19 cellular contexts compared by ENCODE assay signal in the genomic region with DNA sequence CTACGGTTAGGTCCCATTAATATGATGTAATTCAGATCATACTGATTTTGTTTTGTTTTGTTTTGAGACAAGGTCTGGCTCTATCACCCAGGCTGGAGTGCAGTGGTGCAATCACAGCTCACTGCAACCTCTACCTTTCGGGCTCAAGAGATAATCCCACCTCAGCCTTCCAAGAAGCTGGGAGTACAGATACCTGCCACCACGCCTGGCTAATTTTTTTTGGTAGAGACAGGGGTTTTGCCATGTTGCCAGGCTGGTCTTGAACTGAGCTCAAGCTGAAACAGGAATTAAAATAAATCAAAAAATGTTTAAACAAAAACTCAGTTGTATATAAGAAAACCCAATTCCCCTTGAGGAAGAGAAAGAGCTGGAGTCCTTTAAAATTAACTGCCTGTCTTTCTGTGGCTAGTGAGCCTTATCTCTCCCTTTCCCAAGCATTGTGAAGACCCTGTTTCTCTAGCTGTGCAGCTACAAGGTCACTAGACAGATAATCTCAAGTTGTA. TPM values are rescaled to one million over a fixed set of nuclear protein-coding genes. Genes with fewer than 3 reads are reported as not detected.
DNase-seq lines count a peak whose midpoint lies in the region; ATAC-seq, FAIRE-seq and TF ChIP-seq lines count a peak whose summit lies in the region.
"Had no signal": no experiment of that assay in that cellular context is flagged by ENCODE, and none has a peak within 500 bp of the region (broad histone marks: within the 10 kb centered on the region; RNA-seq: fewer than 3 reads in every experiment).

No MANE protein-coding gene starts in this region.

- intact Hi-C loops in Right ventricle myocardium inferior (cut with DNase I) = no loop called here

- H3K9me3 ChIP-seq in cardiac muscle cell (ENCODE audit: low read depth) (no peaks in the 10 kb centered on the region), WERI-Rb-1 (ENCODE audit: severe bottlenecking) (no peaks in the 10 kb centered on the region), endodermal cell (ENCODE audit: control insufficient read depth, low read length) (no peaks in the 10 kb centered on the region)
- H3K9me3 ChIP-seq: BLaER1 had no signal

- FAIRE-seq in frontal cortex (lab: Jason Lieb, UNC) = no peak
- FAIRE-seq: GM12892, GM18507 had no signal

- WGBS in endodermal cell (ENCODE audit: insufficient coverage in 1 of 2, insufficient read length in 1 of 2), 2 experiments = 59 to 100% methylated on average over 1 to 3 of the region's 3 CpGs

- DNase-seq in cardiac muscle cell (ENCODE audit: low read depth in 1 of 2, low spot score in 1 of 2) (no peak), Right ventricle myocardium inferior (ENCODE audit: missing footprints) (no peak), WERI-Rb-1 (peak; percentile 31), endodermal cell (no peak), nephron progenitor cell (no peak), frontal cortex (ENCODE audit: low spot score in 2 of 2) (no peak), T-helper 9 cell (no peak)
- no peak for DNase-seq in activated T-cell treated with anti-CD3 and anti-CD28 coated beads, Interleukin-2, amount 50 U/mL, for 1 hour
- DNase-seq: 8988T; CD4-positive, alpha-beta memory T cell; DMS153; DMS79; GDM1; GOT3; H9 had no signal

- H3K4me1 Mint-ChIP-seq in endodermal cell = peaks cover 16% of the 10 kb centered on the region
- H3K4me1 Mint-ChIP-seq in nephron progenitor cell = peaks cover 34% of the 10 kb centered on the region
- H3K4me1 Mint-ChIP-seq: CD4-positive, alpha-beta memory T cell had no signal

- H3K27ac Mint-ChIP-seq in endodermal cell (peak overlapping the region; percentile 69), nephron progenitor cell (peak overlapping the region; percentile 49)
- H3K27ac Mint-ChIP-seq: CD14-positive monocyte, H9 had no signal

- no peak for ATAC-seq in Right ventricle myocardium inferior

- H3K4me3 Mint-ChIP-seq in endodermal cell (no peak overlapping the region), nephron progenitor cell (no peak overlapping the region)
- H3K4me3 Mint-ChIP-seq: CD14-positive monocyte; CD4-positive, alpha-beta memory T cell; H9 had no signal

- H3K9ac ChIP-seq in endodermal cell (ENCODE audit: extremely low read depth, low read length, poor library complexity, severe bottlenecking) = no peak overlapping the region
- H3K9ac ChIP-seq: BLaER1 had no signal

- H3K27me3 Mint-ChIP-seq in endodermal cell (ENCODE audit: insufficient read depth) = no peaks in the 10 kb centered on the region
- H3K27me3 Mint-ChIP-seq in nephron progenitor cell (ENCODE audit: low read depth, poor library complexity) = peaks cover 7% of the 10 kb centered on the region

- H3K27ac ChIP-seq in cardiac muscle cell (peak overlapping the region; percentile 19), WERI-Rb-1 (peak overlapping the region; percentile 57), endodermal cell (ENCODE audit: low read depth, low read length) (no peak overlapping the region)
- H3K27ac ChIP-seq: BLaER1 had no signal

- no peak overlapping the region for H3K4me3 ChIP-seq in cardiac muscle cell
- no peak overlapping the region for H3K4me3 ChIP-seq in WERI-Rb-1 (ENCODE audit: low read depth, low read length)
- no peak overlapping the region for H3K4me3 ChIP-seq in endodermal cell (ENCODE audit: low read length)
- H3K4me3 ChIP-seq: BLaER1 had no signal

- TF ChIP-seq CTCF in cardiac muscle cell (IDR thresholded peaks at IDR 0.05; ENCODE audit: low read depth, low read length) (no peak), WERI-Rb-1 (IDR thresholded peaks at IDR 0.05; ENCODE audit: low read depth, low read length) (no peak), endodermal cell (conservative IDR thresholded peaks at IDR 0.05) (no peak), nephron progenitor cell (IDR thresholded peaks at IDR 0.05) (no peak)

- no peaks in the 10 kb centered on the region for H3K36me3 ChIP-seq in cardiac muscle cell
- H3K36me3 ChIP-seq in WERI-Rb-1 = no peaks in the 10 kb centered on the region
- no peaks in the 10 kb centered on the region for H3K36me3 ChIP-seq in endodermal cell (ENCODE audit: control insufficient read depth, insufficient read depth, low read length)
- H3K36me3 ChIP-seq: BLaER1 had no signal

- peaks cover 9% of the 10 kb centered on the region for H3K4me1 ChIP-seq in cardiac muscle cell (ENCODE audit: low read depth)
- H3K4me1 ChIP-seq in endodermal cell (ENCODE audit: control insufficient read depth, insufficient read depth, low read length) = no peaks in the 10 kb centered on the region

- H3K9me3 Mint-ChIP-seq in endodermal cell (no peaks in the 10 kb centered on the region), nephron progenitor cell (no peaks in the 10 kb centered on the region)
- H3K9me3 Mint-ChIP-seq: CD4-positive, alpha-beta memory T cell; H9 had no signal

- H3K27me3 ChIP-seq in cardiac muscle cell (no peaks in the 10 kb centered on the region), WERI-Rb-1 (ENCODE audit: insufficient read depth, low read depth, severe bottlenecking) (no peaks in the 10 kb centered on the region), endodermal cell (ENCODE audit: control insufficient read depth, insufficient read depth, low read length, poor library complexity, severe bottlenecking) (no peaks in the 10 kb centered on the region)
- H3K27me3 ChIP-seq: BLaER1 had no signal

- H3K36me3 Mint-ChIP-seq in endodermal cell (ENCODE audit: low read depth) = no peaks in the 10 kb centered on the region
- H3K36me3 Mint-ChIP-seq in nephron progenitor cell (ENCODE audit: low read depth) = no peaks in the 10 kb centered on the region
- H3K36me3 Mint-ChIP-seq: CD14-positive monocyte; CD4-positive, alpha-beta memory T cell had no signal

RNA-seq across cellular contexts. Expression of a gene that starts 17.7 kb away (rescaled TPM):
- total RNA-seq in cardiac muscle cell = 37.2 and 55.4 TPM in 2 replicates
- polyA plus RNA-seq in cardiac muscle cell = 48.2 and 54.6 TPM in 2 replicates
- 34.4 TPM for total RNA-seq in Right ventricle myocardium inferior
- total RNA-seq in endodermal cell = 100 to 1,000 TPM in 1 of 2 donors, 10 to 100 TPM in 1; 86.0 to 100 TPM
- polyA plus RNA-seq in endodermal cell (2013, experiment 1 of 2) = 60.2 TPM
- 66.0 TPM for polyA plus RNA-seq in endodermal cell (2013, experiment 2 of 2)
- total RNA-seq in frontal cortex = 44.0 TPM

RNA-seq across cellular contexts. Expression of a gene that starts 28.9 kb away (rescaled TPM):
- total RNA-seq in cardiac muscle cell = 94.0 and 171 TPM in 2 replicates
- 228 and 245 TPM in 2 replicates for polyA plus RNA-seq in cardiac muscle cell
- total RNA-seq in Right ventricle myocardium inferior = 94.4 TPM
- 100 to 1,000 TPM; 218 to 227 TPM for total RNA-seq in endodermal cell
- polyA plus RNA-seq in endodermal cell (2013, experiment 1 of 2) = 289 TPM
- polyA plus RNA-seq in endodermal cell (2013, experiment 2 of 2) = 289 TPM
- total RNA-seq in frontal cortex = 121 TPM

RNA-seq across cellular contexts. Expression of a gene that starts 46.8 kb away (rescaled TPM):
- total RNA-seq in cardiac muscle cell = 9.9 and 18.6 TPM in 2 replicates
- 48.7 and 57.8 TPM in 2 replicates for polyA plus RNA-seq in cardiac muscle cell
- total RNA-seq in Right ventricle myocardium inferior = 24.7 TPM
- 10 to 100 TPM; 40.8 to 50.7 TPM for total RNA-seq in endodermal cell
- polyA plus RNA-seq in endodermal cell (2013, experiment 1 of 2) = 33.1 TPM
- 33.4 TPM for polyA plus RNA-seq in endodermal cell (2013, experiment 2 of 2)
- total RNA-seq in frontal cortex = 21.6 TPM

RNA-seq across cellular contexts. Expression of a gene that starts 47.4 kb away (rescaled TPM):
- 41.8 and 43.3 TPM in 2 replicates for total RNA-seq in cardiac muscle cell
- 54.3 and 66.4 TPM in 2 replicates for polyA plus RNA-seq in cardiac muscle cell
- total RNA-seq in Right ventricle myocardium inferior = 4.8 TPM
- 1 to 10 TPM; 5.5 to 7.2 TPM for total RNA-seq in endodermal cell
- 24.6 TPM for polyA plus RNA-seq in endodermal cell (2013, experiment 1 of 2)
- 24.0 TPM for polyA plus RNA-seq in endodermal cell (2013, experiment 2 of 2)
- total RNA-seq in frontal cortex = 39.1 TPM
